In the genomic region with DNA sequence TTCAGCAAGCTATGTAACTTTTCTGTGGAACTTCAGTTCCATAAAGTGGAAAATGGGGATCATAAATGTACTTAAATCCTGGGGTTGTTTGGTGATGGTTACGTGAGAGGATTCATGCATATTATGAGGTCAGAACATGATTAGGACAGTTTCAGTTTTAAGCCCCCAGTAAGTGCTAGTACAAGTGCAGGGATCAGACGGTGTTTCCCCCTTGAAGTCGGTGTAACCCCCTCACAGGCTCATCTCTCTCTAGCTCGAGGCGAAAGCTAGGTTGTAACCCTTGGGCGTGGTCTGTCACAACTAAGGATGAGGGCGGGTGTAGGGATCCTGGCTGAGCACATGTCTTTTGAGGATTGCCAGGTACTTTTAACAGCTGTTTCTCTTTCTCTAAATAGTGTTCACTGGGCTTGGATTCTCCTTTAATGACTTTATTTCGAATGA, we compare ENCODE assay signal across 2 cellular contexts.
TF ChIP-seq lines count a peak whose summit lies in the region.

No MANE protein-coding gene starts in this region.

TF ChIP-seq in HEK293, 187 proteins besides CTCF, POLR2A, EP300 and RAD21 (continued from another document):
- TF ChIP-seq ZNF639 (tag by site-specific recombination; IDR thresholded peaks at IDR 0.05) (no peak), ZNF664 (tag by site-specific recombination; IDR thresholded peaks at IDR 0.05) (no peak), ZFP41 (tag by site-specific recombination; IDR thresholded peaks at IDR 0.05; ENCODE audit: borderline replicate concordance) (no peak), ZNF114 (tag by site-specific recombination; IDR thresholded peaks at IDR 0.05) (no peak), REST (tag by site-specific recombination; IDR thresholded peaks at IDR 0.05) (no peak), ZNF184 (tag by site-specific recombination; IDR thresholded peaks at IDR 0.05) (no peak), ZNF654 (tag by site-specific recombination; IDR thresholded peaks at IDR 0.05; ENCODE audit: low read depth) (no peak), ZBTB26 (tag by site-specific recombination; optimal IDR thresholded peaks at IDR 0.05) (peak; percentile 13), MZF1 (tag by site-specific recombination; IDR thresholded peaks at IDR 0.05; ENCODE audit: borderline replicate concordance) (peak; percentile 82), ZBTB20 (tag by site-specific recombination; IDR thresholded peaks at IDR 0.05) (peak; percentile 26; the same call in 1 of the 2 replicates), ZNF335 (tag by site-specific recombination; conservative IDR thresholded peaks at IDR 0.05) (peak; percentile 76), ZBTB8A (tag by site-specific recombination; IDR thresholded peaks at IDR 0.05) (no peak), ZNF76 (tag by site-specific recombination; IDR thresholded peaks at IDR 0.05; ENCODE audit: borderline replicate concordance, low read depth) (no peak), ZNF394 (tag by site-specific recombination; IDR thresholded peaks at IDR 0.05; ENCODE audit: borderline replicate concordance) (no peak), ZNF610 (tag by site-specific recombination; IDR thresholded peaks at IDR 0.05; ENCODE audit: borderline replicate concordance) (no peak), PRDM10 (tag by site-specific recombination; IDR thresholded peaks at IDR 0.05) (peak; percentile 87), ZNF416 (tag by site-specific recombination; IDR thresholded peaks at IDR 0.05) (no peak)

TF ChIP-seq in K562, 482 proteins besides CTCF, POLR2A, EP300 and RAD21 (continued from another document):
- peak; percentile 51 to 78 for TF ChIP-seq E2F6 (IDR thresholded peaks at IDR 0.05; ENCODE audit: borderline replicate concordance in 1 of 2, extremely low read depth in 1 of 2, insufficient read depth in 1 of 2, insufficient read length in 1 of 2, low read depth in 1 of 2, low read length in 1 of 2, poor library complexity in 1 of 2, severe bottlenecking in 1 of 2)
- 0 out of 2 replicates have a peak, but pooled peaks have one; percentile 45 for TF ChIP-seq HMBOX1 (IDR thresholded peaks at IDR 0.05)
- TF ChIP-seq, protein P1, sequence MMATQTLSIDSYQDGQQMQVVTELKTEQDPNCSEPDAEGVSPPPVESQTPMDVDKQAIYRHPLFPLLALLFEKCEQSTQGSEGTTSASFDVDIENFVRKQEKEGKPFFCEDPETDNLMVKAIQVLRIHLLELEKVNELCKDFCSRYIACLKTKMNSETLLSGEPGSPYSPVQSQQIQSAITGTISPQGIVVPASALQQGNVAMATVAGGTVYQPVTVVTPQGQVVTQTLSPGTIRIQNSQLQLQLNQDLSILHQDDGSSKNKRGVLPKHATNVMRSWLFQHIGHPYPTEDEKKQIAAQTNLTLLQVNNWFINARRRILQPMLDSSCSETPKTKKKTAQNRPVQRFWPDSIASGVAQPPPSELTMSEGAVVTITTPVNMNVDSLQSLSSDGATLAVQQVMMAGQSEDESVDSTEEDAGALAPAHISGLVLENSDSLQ (IDR thresholded peaks at IDR 0.05) = 0 out of 2 replicates have a peak, but pooled peaks have one; percentile 8
- no peak for TF ChIP-seq LEF1 (IDR thresholded peaks at IDR 0.05)
- no peak for TF ChIP-seq MIER1 (IDR thresholded peaks at IDR 0.05; ENCODE audit: low read depth)
- TF ChIP-seq HDAC2 (IDR thresholded peaks at IDR 0.05) = no peak
- TF ChIP-seq TCF7 (IDR thresholded peaks at IDR 0.05; ENCODE audit: borderline replicate concordance) = no peak
- peak; percentile 70 for TF ChIP-seq DACH1 (IDR thresholded peaks at IDR 0.05; ENCODE audit: partially characterized antibody)
- TF ChIP-seq, protein P2, sequence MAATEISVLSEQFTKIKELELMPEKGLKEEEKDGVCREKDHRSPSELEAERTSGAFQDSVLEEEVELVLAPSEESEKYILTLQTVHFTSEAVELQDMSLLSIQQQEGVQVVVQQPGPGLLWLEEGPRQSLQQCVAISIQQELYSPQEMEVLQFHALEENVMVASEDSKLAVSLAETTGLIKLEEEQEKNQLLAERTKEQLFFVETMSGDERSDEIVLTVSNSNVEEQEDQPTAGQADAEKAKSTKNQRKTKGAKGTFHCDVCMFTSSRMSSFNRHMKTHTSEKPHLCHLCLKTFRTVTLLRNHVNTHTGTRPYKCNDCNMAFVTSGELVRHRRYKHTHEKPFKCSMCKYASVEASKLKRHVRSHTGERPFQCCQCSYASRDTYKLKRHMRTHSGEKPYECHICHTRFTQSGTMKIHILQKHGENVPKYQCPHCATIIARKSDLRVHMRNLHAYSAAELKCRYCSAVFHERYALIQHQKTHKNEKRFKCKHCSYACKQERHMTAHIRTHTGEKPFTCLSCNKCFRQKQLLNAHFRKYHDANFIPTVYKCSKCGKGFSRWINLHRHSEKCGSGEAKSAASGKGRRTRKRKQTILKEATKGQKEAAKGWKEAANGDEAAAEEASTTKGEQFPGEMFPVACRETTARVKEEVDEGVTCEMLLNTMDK (IDR thresholded peaks at IDR 0.05; ENCODE audit: borderline replicate concordance, insufficient read depth, low read depth, low read length, poor library complexity, severe bottlenecking) = no peak
- no peak for TF ChIP-seq PML (IDR thresholded peaks at IDR 0.05; ENCODE audit: low read length)
- TF ChIP-seq SRSF1 (IDR thresholded peaks at IDR 0.05; ENCODE audit: low read depth, low read length) = no peak
TF ChIP-seq in K562: peak in this region for 11.
